Comparison of ENCODE assay signal across 1 cellular context in genomic region chr3:184315871-184316661, GRCh38.
TF ChIP-seq lines count a peak whose summit lies in the region.

No MANE protein-coding gene starts in this region.

TF ChIP-seq in K562, 482 proteins besides CTCF, POLR2A, EP300 and RAD21:
- TF ChIP-seq ZNF609 (CRISPR knock-in tag; IDR thresholded peaks at IDR 0.05; ENCODE audit: borderline replicate concordance) (no peak), ZNF436 (CRISPR knock-in tag; IDR thresholded peaks at IDR 0.05) (no peak), POLR2G (IDR thresholded peaks at IDR 0.05; ENCODE audit: low read depth, low read length) (peak; percentile 45; the same call in 1 of the 2 replicates)
TF ChIP-seq in K562: peak in this region for 1.
